7 cellular contexts compared by ENCODE assay signal in genomic region chr1:78649628-78650027, GRCh38. TPM values are rescaled to one million over a fixed set of nuclear protein-coding genes. Genes with fewer than 3 reads are reported as not detected.
DNase-seq lines count a peak whose midpoint lies in the region; ATAC-seq, FAIRE-seq and TF ChIP-seq lines count a peak whose summit lies in the region.

IFI44 (plus strand) TSS chr1:78649831; CDS start chr1:78650196, 365 bp downstream.

- H3K4me3 ChIP-seq in rectal smooth muscle tissue (ENCODE audit: low read length) (peak within 1 kb of the TSS; percentile 57), urinary bladder (ENCODE audit: low read depth, low read length) (peak within 1 kb of the TSS; percentile 50)

- peaks cover 2% of the 10 kb centered on the region for H3K4me1 ChIP-seq in rectal smooth muscle tissue (ENCODE audit: control insufficient read depth, insufficient read depth, low read length)
- H3K4me1 ChIP-seq in urinary bladder (ENCODE audit: insufficient read depth): no peaks in the 10 kb centered on the region

- no peak within 1 kb of the TSS for H3K9ac ChIP-seq in rectal smooth muscle tissue (ENCODE audit: low read length)

- DNase-seq in OCI-M1 (lab: John Stamatoyannopoulos, UW) (peak; percentile 97), frontal cortex (ENCODE audit: low spot score in 2 of 2) (peak; percentile 1 to 31)
- peak; percentile 58 for DNase-seq in activated effector memory CD4-positive, alpha-beta T cell treated with Interleukin-2 at 50 U/mL for 16 hours

- no peak for FAIRE-seq in frontal cortex (lab: Jason Lieb, UNC)

- peak; percentile 80 for TF ChIP-seq POLR2A in GM18526 (IDR thresholded peaks at IDR 0.05; ENCODE audit: extremely low read depth, insufficient read length)

- H3K36me3 ChIP-seq in rectal smooth muscle tissue (ENCODE audit: control insufficient read depth, insufficient read depth, low read length): no peaks in the 10 kb centered on the region
- no peaks in the 10 kb centered on the region for H3K36me3 ChIP-seq in urinary bladder (ENCODE audit: insufficient read depth)

- no peaks in the 10 kb centered on the region for H3K27me3 ChIP-seq in rectal smooth muscle tissue (ENCODE audit: control insufficient read depth, insufficient read depth, low read length)

- H3K27ac ChIP-seq in rectal smooth muscle tissue (ENCODE audit: low read depth, low read length): no peak within 1 kb of the TSS
- H3K27ac ChIP-seq in urinary bladder (ENCODE audit: low read depth): no peak within 1 kb of the TSS

- ATAC-seq in HG02981 (IDR thresholded peaks at IDR 0.05; ENCODE audit: unreplicated experiment): peak; percentile 87

RNA-seq across cellular contexts. Expression of gene IFI44, which starts in this region (rescaled TPM):
- total RNA-seq in frontal cortex: 34.2 TPM
- total RNA-seq in urinary bladder: 49.8 TPM
- polyA plus RNA-seq in urinary bladder: 20.4 TPM

Comparison
In these comparisons a context has a peak if more than half of its experiments do, and no peak if none do; other contexts are left out.
1. DNase-seq: peak in every context shown above with its lines; median percentile 97 in OCI-M1; 58 in activated effector memory CD4-positive, alpha-beta T cell treated with Interleukin-2 at 50 U/mL for 16 hours; 16 in frontal cortex.